In genomic region chr20:63890616-63891015, GRCh38 we compare ENCODE assay signal across 1 cellular context.
TF ChIP-seq lines count a peak whose summit lies in the region.

No MANE protein-coding gene starts in this region.

TF ChIP-seq in GM12878, 131 proteins besides CTCF, POLR2A, EP300 and RAD21:
- TF ChIP-seq SKIL (IDR thresholded peaks at IDR 0.05; ENCODE audit: low read depth, poor library complexity, severe bottlenecking) = no peak
- TF ChIP-seq PRDM15 (CRISPR knock-in tag; IDR thresholded peaks at IDR 0.05) = no peak
- no peak for TF ChIP-seq HSF1 (IDR thresholded peaks at IDR 0.05; ENCODE audit: low read depth, low read length)
- no peak for TF ChIP-seq NFXL1 (IDR thresholded peaks at IDR 0.05; ENCODE audit: borderline replicate concordance)
- TF ChIP-seq KLF5 (IDR thresholded peaks at IDR 0.05; ENCODE audit: partially characterized antibody) = no peak
- TF ChIP-seq RELA (IDR thresholded peaks at IDR 0.05; ENCODE audit: borderline replicate concordance, partially characterized antibody) = no peak
- TF ChIP-seq TCF3 (IDR thresholded peaks at IDR 0.05; ENCODE audit: borderline replicate concordance, insufficient read depth, low read depth, low read length) = no peak
- no peak for TF ChIP-seq RUNX3 (IDR thresholded peaks at IDR 0.05; ENCODE audit: low read length)
- TF ChIP-seq NKRF (conservative IDR thresholded peaks at IDR 0.05) = no peak
- TF ChIP-seq BRCA1 (IDR thresholded peaks at IDR 0.05; ENCODE audit: low read depth, low read length) = no peak
- no peak for TF ChIP-seq CREM (IDR thresholded peaks at IDR 0.05; ENCODE audit: low read depth)
- TF ChIP-seq NR2C2 (IDR thresholded peaks at IDR 0.05; ENCODE audit: borderline replicate concordance, control insufficient read depth, insufficient read length, low read depth) = no peak
- no peak for TF ChIP-seq ZBED1 (IDR thresholded peaks at IDR 0.05; ENCODE audit: borderline replicate concordance)
- no peak for TF ChIP-seq ZBTB33 (IDR thresholded peaks at IDR 0.05)
